13 cellular contexts compared by ENCODE assay signal in genomic region chr10:49568235-49568634, GRCh38. TPM values are rescaled to one million over a fixed set of nuclear protein-coding genes. Genes with fewer than 3 reads are reported as not detected.
A peak's percentile ranks its signal among the peaks of the same experiment; 100 is the strongest.
DNase-seq lines count a peak whose midpoint lies in the region; ATAC-seq, FAIRE-seq and TF ChIP-seq lines count a peak whose summit lies in the region.
"Had no signal": no experiment of that assay in that cellular context is flagged by ENCODE, and none has a peak within 500 bp of the region (broad histone marks: within the 10 kb centered on the region; RNA-seq: fewer than 3 reads in every experiment).

No MANE protein-coding gene starts in this region.

- H3K27ac Mint-ChIP-seq in astrocyte (ENCODE audit: unreplicated experiment) = no peak overlapping the region
- no peak overlapping the region for H3K27ac Mint-ChIP-seq in stimulated activated effector memory CD8-positive, alpha-beta T cell treated with anti-CD3 and anti-CD28 coated beads, Interleukin-12 subunit alpha, Interleukin-12 subunit beta, amount 100 ng/mL, for 72 hours

- peak; percentile 25 to 49 for ATAC-seq in activated CD4-positive, CD25-positive, alpha-beta regulatory T cell treated with anti-CD3 and anti-CD28 coated beads, Interleukin-2, amount 50 U/mL, for 24 hours
- peak; percentile 68 for ATAC-seq in HG02938 (IDR thresholded peaks at IDR 0.05; ENCODE audit: unreplicated experiment)
- peak; percentile 82 for ATAC-seq in stimulated activated effector memory CD8-positive, alpha-beta T cell treated with anti-CD3 and anti-CD28 coated beads, Interleukin-12 subunit alpha, Interleukin-12 subunit beta, amount 100 ng/mL, for 72 hours
- ATAC-seq: Panc1 had no signal

- no peaks in the 10 kb centered on the region for H4K20me1 ChIP-seq in astrocyte (ENCODE audit: insufficient read depth, low read length)

- in situ Hi-C loops in KBM-7 (cut with MboI; ENCODE audit: low pct_unique_long_range_greater_than_20kb, low sequenced_read_pairs) = no loop called here

- no peak for DNase-seq in activated CD4-positive, CD25-positive, alpha-beta regulatory T cell treated with anti-CD3 and anti-CD28 coated beads, Interleukin-2, amount 50 U/mL, for 72 hours
- DNase-seq in astrocyte (ENCODE audit: low read depth) = peak; percentile 98
- DNase-seq in stimulated activated effector memory CD8-positive, alpha-beta T cell treated with anti-CD3 and anti-CD28 coated beads, Interleukin-12 subunit alpha, Interleukin-12 subunit beta, amount 100 ng/mL, for 72 hours (ENCODE audit: low spot score in 2 of 2) = no peak
- no peak for DNase-seq in KBM-7
- DNase-seq in occipital lobe (lab: John Stamatoyannopoulos, UW) = no peak
- no peak for DNase-seq in stimulated activated CD4-positive, alpha-beta T cell treated with anti-CD3 and anti-CD28 coated beads, Interleukin-4, amount 100 ng/mL, for 24 hours
- DNase-seq: heart right ventricle, NCI-H1694, transverse colon had no signal

- peaks cover 15% of the 10 kb centered on the region for H3K9me3 Mint-ChIP-seq in astrocyte (ENCODE audit: unreplicated experiment)
- no peaks in the 10 kb centered on the region for H3K9me3 Mint-ChIP-seq in stimulated activated effector memory CD8-positive, alpha-beta T cell treated with anti-CD3 and anti-CD28 coated beads, Interleukin-12 subunit alpha, Interleukin-12 subunit beta, amount 100 ng/mL, for 72 hours

- H3K4me3 Mint-ChIP-seq in astrocyte (ENCODE audit: unreplicated experiment) = no peak overlapping the region
- H3K4me3 Mint-ChIP-seq in stimulated activated effector memory CD8-positive, alpha-beta T cell treated with anti-CD3 and anti-CD28 coated beads, Interleukin-12 subunit alpha, Interleukin-12 subunit beta, amount 100 ng/mL, for 72 hours = no peak overlapping the region

- no peak overlapping the region for H3K4me3 ChIP-seq in astrocyte (ENCODE audit: insufficient read depth, low read depth, low read length)
- H3K4me3 ChIP-seq: heart right ventricle, transverse colon had no signal

- H3K36me3 ChIP-seq in astrocyte (ENCODE audit: insufficient read depth, low read length) = no peaks in the 10 kb centered on the region
- H3K36me3 ChIP-seq: heart right ventricle, transverse colon had no signal

- no peak for TF ChIP-seq CTCF in astrocyte (IDR thresholded peaks at IDR 0.05; ENCODE audit: insufficient read depth, low read depth, low read length)

- no peaks in the 10 kb centered on the region for H3K27me3 ChIP-seq in astrocyte (ENCODE audit: insufficient read depth, low read length)
- H3K27me3 ChIP-seq: transverse colon had no signal

- H3K4me2 ChIP-seq in astrocyte (ENCODE audit: low read length) = no peak overlapping the region

- peaks cover 34% of the 10 kb centered on the region for H3K4me1 Mint-ChIP-seq in astrocyte (ENCODE audit: low read depth, unreplicated experiment)
- peaks cover 19% of the 10 kb centered on the region for H3K4me1 Mint-ChIP-seq in stimulated activated effector memory CD8-positive, alpha-beta T cell treated with anti-CD3 and anti-CD28 coated beads, Interleukin-12 subunit alpha, Interleukin-12 subunit beta, amount 100 ng/mL, for 72 hours

- peak; percentile 77 for FAIRE-seq in astrocyte (lab: Jason Lieb, UNC)

- no peaks in the 10 kb centered on the region for H3K79me2 ChIP-seq in astrocyte (ENCODE audit: insufficient read depth, low read length)

- H3K27ac ChIP-seq in astrocyte (ENCODE audit: low read depth, low read length) = no peak overlapping the region
- H3K27ac ChIP-seq: 22Rv1, heart right ventricle, transverse colon had no signal

- H3K4me1 ChIP-seq in astrocyte (ENCODE audit: insufficient read depth, low read length) = peaks cover 7% of the 10 kb centered on the region
- H3K4me1 ChIP-seq: transverse colon had no signal

- H3K9me3 ChIP-seq in astrocyte (ENCODE audit: insufficient read depth, low read depth, low read length) = no peaks in the 10 kb centered on the region
- H3K9me3 ChIP-seq: transverse colon had no signal

- peaks cover 7% of the 10 kb centered on the region for H3K27me3 Mint-ChIP-seq in astrocyte (ENCODE audit: low read depth, unreplicated experiment)

- no peak overlapping the region for H3K9ac ChIP-seq in astrocyte (ENCODE audit: low read length)

- H2AFZ ChIP-seq in astrocyte (ENCODE audit: low read depth, low read length) = no peak overlapping the region

- no peaks in the 10 kb centered on the region for H3K36me3 Mint-ChIP-seq in astrocyte (ENCODE audit: low read depth, unreplicated experiment)
- no peaks in the 10 kb centered on the region for H3K36me3 Mint-ChIP-seq in stimulated activated effector memory CD8-positive, alpha-beta T cell treated with anti-CD3 and anti-CD28 coated beads, Interleukin-12 subunit alpha, Interleukin-12 subunit beta, amount 100 ng/mL, for 72 hours

RNA-seq across cellular contexts. Expression of gene ERCC6, which starts 29.3 kb away (rescaled TPM):
- total RNA-seq in astrocyte = 20.1 and 22.3 TPM in 2 replicates
- 28.5 TPM for total RNA-seq in occipital lobe

RNA-seq across cellular contexts. Expression of gene SLC18A3, which starts 41.9 kb away (rescaled TPM):
- total RNA-seq in astrocyte = 1.0 and 4.6 TPM in 2 replicates
- not detected for total RNA-seq in occipital lobe
- total RNA-seq: heart right ventricle had no signal

RNA-seq across cellular contexts. Expression of gene CHAT, which starts 45.6 kb away (rescaled TPM):
- total RNA-seq in astrocyte (0.12 and 1.00 TPM in 2 replicates), occipital lobe (0.62 TPM)
- total RNA-seq: heart right ventricle had no signal
